1 cellular context compared by ENCODE assay signal in genomic region chr1:61588736-61589381, GRCh38.
A peak's percentile ranks its signal among the peaks of the same experiment; 100 is the strongest.
TF ChIP-seq lines count a peak whose summit lies in the region.

No MANE protein-coding gene starts in this region.

TF ChIP-seq in GM23338, 12 proteins besides CTCF, POLR2A, EP300 and RAD21:
- TF ChIP-seq ZNF462 (CRISPR knock-in tag; IDR thresholded peaks at IDR 0.05) (peak; percentile 90), REST (IDR thresholded peaks at IDR 0.05; ENCODE audit: unreplicated experiment) (no peak), ZNF331 (CRISPR knock-in tag; IDR thresholded peaks at IDR 0.05; ENCODE audit: low read depth) (no peak), JUNB (IDR thresholded peaks at IDR 0.05; ENCODE audit: unreplicated experiment) (no peak), STAT1 (IDR thresholded peaks at IDR 0.05; ENCODE audit: unreplicated experiment) (no peak)
